8 cellular contexts compared by ENCODE assay signal in the genomic region with DNA sequence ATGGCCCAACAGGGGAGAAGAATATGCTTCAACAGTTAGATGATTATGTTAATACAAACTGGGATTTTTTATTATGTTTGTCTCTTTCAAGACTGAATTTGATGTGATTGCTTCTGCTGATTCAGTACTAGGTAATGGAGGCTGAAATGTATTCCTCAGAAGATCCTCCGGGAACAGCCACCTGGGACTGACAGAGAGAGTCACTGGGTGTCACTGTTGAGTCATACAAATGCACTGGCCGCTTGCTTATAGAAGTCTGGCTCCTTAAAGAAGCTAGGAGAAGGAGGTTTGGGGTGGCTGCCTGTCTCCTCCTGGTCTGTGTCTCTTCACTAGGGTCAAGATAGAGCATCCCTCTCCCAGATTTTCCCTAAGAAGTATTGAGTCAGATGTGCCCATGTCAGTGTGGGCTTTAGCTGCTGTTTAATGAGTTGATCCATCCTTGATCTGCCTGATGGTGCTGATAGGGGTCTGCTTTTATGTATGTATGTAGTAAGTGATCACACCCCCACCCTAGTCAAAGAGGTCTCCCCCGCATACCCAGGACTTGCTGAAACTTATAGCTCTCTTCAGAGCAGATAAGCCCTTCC.
DNase-seq lines count a peak whose midpoint lies in the region; ATAC-seq and TF ChIP-seq lines count a peak whose summit lies in the region.

No MANE protein-coding gene starts in this region.

- no peak overlapping the region for H4K12ac ChIP-seq in trophoblast cell (ENCODE audit: low read depth, low read length)

- H3K27ac ChIP-seq in cardiac muscle cell (no peak overlapping the region), epithelial cell of prostate (no peak overlapping the region), trophoblast cell (ENCODE audit: low read depth, low read length) (no peak overlapping the region)
- no peak overlapping the region for H3K27ac ChIP-seq in CD4-positive, alpha-beta T cell (ENCODE audit: low read depth, low read length)

- no peak overlapping the region for H2BK12ac ChIP-seq in trophoblast cell (ENCODE audit: low read length)

- no peak overlapping the region for H3K4ac ChIP-seq in trophoblast cell (ENCODE audit: low read depth, low read length)

- H3K14ac ChIP-seq in trophoblast cell (ENCODE audit: low read length), result no peak overlapping the region

- H3K9ac ChIP-seq in trophoblast cell (ENCODE audit: low read length), result no peak overlapping the region

- H3K18ac ChIP-seq in trophoblast cell (ENCODE audit: low read length), result no peak overlapping the region

- TF ChIP-seq CTCF in cardiac muscle cell (IDR thresholded peaks at IDR 0.05; ENCODE audit: low read depth, low read length), result no peak
- no peak for TF ChIP-seq CTCF in CD4-positive, alpha-beta T cell (IDR thresholded peaks at IDR 0.05)

- H3K36me3 ChIP-seq in cardiac muscle cell (no peaks in the 10 kb centered on the region), trophoblast cell (ENCODE audit: control insufficient read depth in 1 of 2, insufficient read depth in 2 of 2, low read length in 2 of 2) (no peaks in the 10 kb centered on the region)

- no CpG with 5 or more reads among the region's 3 CpGs for WGBS in trophoblast cell (ENCODE audit: extremely low coverage, insufficient coverage, insufficient read length)

- H3K27me3 Mint-ChIP-seq in CD4-positive, alpha-beta T cell, result no peaks in the 10 kb centered on the region

- no peak overlapping the region for H3K27ac Mint-ChIP-seq in CD4-positive, alpha-beta T cell

- no peak overlapping the region for H2AFZ ChIP-seq in trophoblast cell (ENCODE audit: insufficient read depth, low read length, poor library complexity)

- H3K36me3 Mint-ChIP-seq in CD4-positive, alpha-beta T cell (ENCODE audit: low read depth), result no peaks in the 10 kb centered on the region

- H3K23ac ChIP-seq in trophoblast cell (ENCODE audit: low read length), result no peak overlapping the region

- H3K4me1 Mint-ChIP-seq in CD4-positive, alpha-beta T cell (ENCODE audit: low read depth), result no peaks in the 10 kb centered on the region

- H3K27me3 ChIP-seq in cardiac muscle cell (no peaks in the 10 kb centered on the region), trophoblast cell (ENCODE audit: insufficient read depth, low read length) (no peaks in the 10 kb centered on the region)
- no peaks in the 10 kb centered on the region for H3K27me3 ChIP-seq in CD4-positive, alpha-beta T cell (ENCODE audit: control insufficient read depth, insufficient read depth, low read length)

- ATAC-seq in left ventricle myocardium superior, result no peak
- no peak for ATAC-seq in CD4-positive, alpha-beta T cell (ENCODE audit: poor library complexity)
- ATAC-seq in HG02623 (IDR thresholded peaks at IDR 0.05; ENCODE audit: unreplicated experiment), result no peak

- H3K79me2 ChIP-seq in trophoblast cell (ENCODE audit: control insufficient read depth, insufficient read depth, low read length, poor library complexity), result no peaks in the 10 kb centered on the region

- H2AK5ac ChIP-seq in trophoblast cell (ENCODE audit: low read length), result no peak overlapping the region

- H3K79me1 ChIP-seq in trophoblast cell (ENCODE audit: low read length), result no peaks in the 10 kb centered on the region

- peaks cover 2% of the 10 kb centered on the region for H3K9me3 Mint-ChIP-seq in CD4-positive, alpha-beta T cell

- CTCF ChIA-PET in CD4-positive, alpha-beta T cell (lab: Charles Lee), result interaction anchor here (0.5 kb wide), 1 partner anchor 500 kb away, joined by 4 read pairs; no protein-coding TSS in a partner anchor

- DNase-seq in cardiac muscle cell (ENCODE audit: low read depth in 1 of 2, low spot score in 1 of 2), result peak; percentile 2 to 61
- no peak for DNase-seq in left ventricle myocardium superior
- peak; percentile 27 for DNase-seq in NCI-H82 treated with DMSO at 0.1 percent for 48 hours (lab: John Stamatoyannopoulos, UW; ENCODE audit: unreplicated experiment)
- DNase-seq in epithelial cell of prostate (ENCODE audit: low read depth, low spot score), result peak; percentile 26
- DNase-seq in trophoblast cell, result peak; percentile 8 to 15
- DNase-seq in CD4-positive, alpha-beta T cell, result no peak
- no peak for DNase-seq in activated effector memory CD4-positive, alpha-beta T cell treated with Interleukin-2 at 50 U/mL for 16 hours

- H3K4me1 ChIP-seq in cardiac muscle cell (ENCODE audit: low read depth) (peaks cover 14% of the 10 kb centered on the region), trophoblast cell (ENCODE audit: control insufficient read depth in 1 of 2, insufficient read depth in 2 of 2, low read length in 2 of 2) (no peaks in the 10 kb centered on the region)

- H4K8ac ChIP-seq in trophoblast cell (ENCODE audit: low read depth, low read length), result no peak overlapping the region

- H3K9me3 ChIP-seq in cardiac muscle cell (ENCODE audit: low read depth) (no peaks in the 10 kb centered on the region), trophoblast cell (ENCODE audit: insufficient read depth, low read depth, low read length) (no peaks in the 10 kb centered on the region)
- no peaks in the 10 kb centered on the region for H3K9me3 ChIP-seq in CD4-positive, alpha-beta T cell (ENCODE audit: control insufficient read depth, low read length)

- H4K91ac ChIP-seq in trophoblast cell (ENCODE audit: low read depth, low read length), result no peak overlapping the region

- H3K4me3 ChIP-seq in cardiac muscle cell (no peak overlapping the region), trophoblast cell (ENCODE audit: low read depth, low read length) (no peak overlapping the region)

- no peak overlapping the region for H2BK120ac ChIP-seq in trophoblast cell (ENCODE audit: insufficient read depth, low read length, poor library complexity)

- no peak overlapping the region for H3K4me3 Mint-ChIP-seq in CD4-positive, alpha-beta T cell

- POLR2A ChIA-PET in CD4-positive, alpha-beta T cell (lab: Charles Lee), result no interaction called here

- H2BK5ac ChIP-seq in trophoblast cell (ENCODE audit: low read depth, low read length, poor library complexity), result no peak overlapping the region

- intact Hi-C loops in left ventricle myocardium superior (cut with micrococcal nuclease), result no loop called here
- intact Hi-C loops in CD4-positive, alpha-beta T cell (cut with DNase I, micrococcal nuclease), result no loop called here

- H3K4me2 ChIP-seq in trophoblast cell (ENCODE audit: low read length), result no peak overlapping the region

Comparison
In these comparisons a context has a peak if more than half of its experiments do, and no peak if none do; other contexts are left out.
1. DNase-seq: peak in cardiac muscle cell (2 of 2), NCI-H82 treated with DMSO at 0.1 percent for 48 hours (single experiment), epithelial cell of prostate (single experiment) and trophoblast cell (2 of 2); none in left ventricle myocardium superior (single experiment), CD4-positive, alpha-beta T cell (0 of 10) and activated effector memory CD4-positive, alpha-beta T cell treated with Interleukin-2 at 50 U/mL for 16 hours (single experiment).